In the genomic region with DNA sequence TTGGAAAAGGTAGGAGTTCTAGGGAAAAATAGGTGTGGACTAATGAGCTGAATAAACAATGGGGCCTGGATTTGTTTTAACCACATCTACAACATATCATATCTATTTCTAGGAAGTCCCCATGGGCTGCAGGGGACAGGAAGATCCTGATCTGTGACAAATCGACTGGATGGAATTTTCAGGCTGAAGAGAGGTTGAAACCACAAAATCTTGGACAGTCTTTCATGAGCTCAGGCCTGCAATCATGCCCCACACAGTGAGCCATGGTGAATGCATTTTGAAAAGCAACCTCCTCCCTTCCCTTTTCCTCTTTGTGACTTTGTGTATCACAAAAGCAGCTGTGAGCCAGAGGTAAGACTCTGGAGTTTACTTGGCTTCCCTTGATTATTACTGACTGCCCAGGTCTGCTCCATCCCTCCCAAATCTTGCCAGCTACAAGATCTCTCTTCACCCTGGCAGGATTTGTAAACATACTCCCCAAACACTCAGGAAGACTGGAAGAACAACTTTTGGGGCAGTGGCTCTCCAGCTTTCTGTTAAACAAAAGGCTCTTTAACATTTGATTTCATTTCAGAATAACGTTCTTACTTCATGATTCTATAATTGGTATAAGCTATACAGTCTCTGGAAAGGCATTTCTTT, we compare ENCODE assay signal across 34 cellular contexts.
A peak's percentile ranks its signal among the peaks of the same experiment; 100 is the strongest.
DNase-seq lines count a peak whose midpoint lies in the region; ATAC-seq and TF ChIP-seq lines count a peak whose summit lies in the region.
"Had no signal": no experiment of that assay in that cellular context is flagged by ENCODE, and none has a peak within 500 bp of the region (broad histone marks: within the 10 kb centered on the region; RNA-seq: fewer than 3 reads in every experiment).

No MANE protein-coding gene starts in this region.

- H4K20me1 ChIP-seq in neural progenitor cell (ENCODE audit: low read depth) = no peaks in the 10 kb centered on the region
- H4K20me1 ChIP-seq: BLaER1 treated with 17β-estradiol and CSF1 and Interleukin-3, amounts not matched to agents 10 nM and 100 nM had no signal

- no peak overlapping the region for H3K4me3 ChIP-seq in LNCaP clone FGC (ENCODE audit: low read depth, low read length)
- H3K4me3 ChIP-seq in epithelial cell of esophagus (ENCODE audit: low read length) = no peak overlapping the region
- no peak overlapping the region for H3K4me3 ChIP-seq in neural progenitor cell
- H3K4me3 ChIP-seq: BLaER1 treated with 17β-estradiol and CSF1 and Interleukin-3, amounts not matched to agents 10 nM and 100 nM; Peyer's patch; psoas muscle; sigmoid colon; tibial nerve had no signal

- no peaks in the 10 kb centered on the region for H3F3A ChIP-seq in neural progenitor cell (ENCODE audit: low read depth)

- H3K4me2 ChIP-seq in neural progenitor cell = peak overlapping the region; percentile 9
- H3K4me2 ChIP-seq: BLaER1 treated with 17β-estradiol and CSF1 and Interleukin-3, amounts not matched to agents 10 nM and 100 nM; KMS-11 had no signal

- no peak overlapping the region for H3K9ac ChIP-seq in neural progenitor cell
- H3K9ac ChIP-seq: BLaER1 treated with 17β-estradiol and CSF1 and Interleukin-3, amounts not matched to agents 10 nM and 100 nM; KMS-11 had no signal

- no peaks in the 10 kb centered on the region for H3K9me3 Mint-ChIP-seq in neural progenitor cell
- H3K9me3 Mint-ChIP-seq: activated CD8-positive, alpha-beta T cell treated with anti-CD3 and anti-CD28 coated beads for 36 hours; naive thymus-derived CD4-positive, alpha-beta T cell had no signal

- no peak overlapping the region for H3K27ac Mint-ChIP-seq in neural progenitor cell
- H3K27ac Mint-ChIP-seq: activated CD4-positive, alpha-beta T cell treated with anti-CD3 and anti-CD28 coated beads for 36 hours; activated CD8-positive, alpha-beta T cell treated with anti-CD3 and anti-CD28 coated beads for 36 hours had no signal

- ATAC-seq in GM18502 (IDR thresholded peaks at IDR 0.05; ENCODE audit: poor library complexity, unreplicated experiment) = no peak
- ATAC-seq: activated CD4-positive, alpha-beta T cell treated with anti-CD3 and anti-CD28 coated beads for 36 hours; activated CD8-positive, alpha-beta T cell treated with anti-CD3 and anti-CD28 coated beads for 36 hours; left ventricle myocardium superior; naive thymus-derived CD4-positive, alpha-beta T cell; psoas muscle had no signal

- no peaks in the 10 kb centered on the region for H3K27me3 ChIP-seq in neural progenitor cell
- H3K27me3 ChIP-seq: BLaER1 treated with 17β-estradiol and CSF1 and Interleukin-3, amounts not matched to agents 10 nM and 100 nM; Peyer's patch; sigmoid colon; tibial nerve had no signal

- H3K27me3 Mint-ChIP-seq in neural progenitor cell (ENCODE audit: insufficient read depth, low read depth) = peaks cover 4% of the 10 kb centered on the region

- no peaks in the 10 kb centered on the region for H3K36me3 Mint-ChIP-seq in neural progenitor cell
- H3K36me3 Mint-ChIP-seq: naive thymus-derived CD4-positive, alpha-beta T cell had no signal

- no peaks in the 10 kb centered on the region for H3K9me3 ChIP-seq in neural progenitor cell (ENCODE audit: low read depth)
- H3K9me3 ChIP-seq: BLaER1 treated with 17β-estradiol and CSF1 and Interleukin-3, amounts not matched to agents 10 nM and 100 nM; Peyer's patch; psoas muscle; sigmoid colon; tibial nerve had no signal

- TF ChIP-seq CTCF in LNCaP clone FGC (IDR thresholded peaks at IDR 0.05; ENCODE audit: control insufficient read depth, extremely low read depth, insufficient read depth) (no peak), epithelial cell of esophagus (IDR thresholded peaks at IDR 0.05; ENCODE audit: insufficient read depth, low read depth, low read length, missing control alignments) (no peak), neural progenitor cell (IDR thresholded peaks at IDR 0.05) (no peak)

- no peaks in the 10 kb centered on the region for H3K79me2 ChIP-seq in neural progenitor cell (ENCODE audit: low read depth)

- H3K4me1 Mint-ChIP-seq in neural progenitor cell = peaks cover 28% of the 10 kb centered on the region
- H3K4me1 Mint-ChIP-seq: activated CD4-positive, alpha-beta T cell treated with anti-CD3 and anti-CD28 coated beads for 36 hours; naive thymus-derived CD4-positive, alpha-beta T cell had no signal

- peaks cover 37% of the 10 kb centered on the region for H3K4me1 ChIP-seq in neural progenitor cell
- H3K4me1 ChIP-seq: BLaER1 treated with 17β-estradiol and CSF1 and Interleukin-3, amounts not matched to agents 10 nM and 100 nM; Peyer's patch; psoas muscle; sigmoid colon; tibial nerve had no signal

- no peak overlapping the region for H3K4me3 Mint-ChIP-seq in neural progenitor cell
- H3K4me3 Mint-ChIP-seq: activated CD4-positive, alpha-beta T cell treated with anti-CD3 and anti-CD28 coated beads for 36 hours; activated CD8-positive, alpha-beta T cell treated with anti-CD3 and anti-CD28 coated beads for 36 hours; naive thymus-derived CD4-positive, alpha-beta T cell had no signal

- peak overlapping the region; percentile 93 for H2AFZ ChIP-seq in neural progenitor cell (replicated peaks)

- DNase-seq in EL = peak; percentile 2
- DNase-seq in LNCaP clone FGC (ENCODE audit: low read depth) = peak; percentile 23
- peak; percentile 3 for DNase-seq in epithelial cell of esophagus (ENCODE audit: low read depth)
- peak; percentile 38 for DNase-seq in neural progenitor cell (ENCODE audit: low spot score)
- DNase-seq in activated gamma-delta T cell (lab: John Stamatoyannopoulos, UW) = no peak
- no peak for DNase-seq in activated effector memory CD4-positive, alpha-beta T cell treated with Interleukin-2 at 50 U/mL for 16 hours
- DNase-seq: activated CD4-positive, alpha-beta T cell treated with anti-CD3 and anti-CD28 coated beads for 36 hours; activated CD8-positive, alpha-beta memory T cell treated with anti-CD3 and anti-CD28 coated beads, Interleukin-2, amount 50 U/mL, for 48 hours; activated CD8-positive, alpha-beta T cell treated with anti-CD3 and anti-CD28 coated beads for 36 hours; activated naive CD4-positive, alpha-beta T cell treated with anti-CD3 and anti-CD28 coated beads, Interleukin-2, amount 50 U/mL, for 16 hours; amniotic stem cell; DND-41; H7; islet precursor cell; left ventricle myocardium superior; midbrain; MM.1S; naive thymus-derived CD4-positive, alpha-beta T cell; NCI-H2029; NCI-H2227 treated with DMSO at 0.1 percent for 48 hours; NCI-H748 treated with DMSO at 0.1 percent for 48 hours; occipital lobe; Peyer's patch; psoas muscle; SHP77 treated with DMSO at 0.1 percent for 48 hours; sigmoid colon; stimulated activated CD4-positive, alpha-beta T cell treated with anti-CD3 and anti-CD28 coated beads, Interleukin-4, amount 100 ng/mL, for 4 hours; T-helper 2 cell had no signal

- H3K27ac ChIP-seq in neural progenitor cell = no peak overlapping the region
- H3K27ac ChIP-seq: BLaER1 treated with 17β-estradiol and CSF1 and Interleukin-3, amounts not matched to agents 10 nM and 100 nM; epithelial cell of prostate; HL-60; KMS-11; Peyer's patch; psoas muscle; sigmoid colon; tibial nerve had no signal

- H3K36me3 ChIP-seq in neural progenitor cell = no peaks in the 10 kb centered on the region
- H3K36me3 ChIP-seq: BLaER1 treated with 17β-estradiol and CSF1 and Interleukin-3, amounts not matched to agents 10 nM and 100 nM; sigmoid colon; tibial nerve had no signal

Comparison
In these comparisons a context has a peak if more than half of its experiments do, and no peak if none do; other contexts are left out.
1. DNase-seq: peak in EL (single experiment), LNCaP clone FGC (single experiment), epithelial cell of esophagus (single experiment) and neural progenitor cell (single experiment); none in activated gamma-delta T cell (single experiment) and activated effector memory CD4-positive, alpha-beta T cell treated with Interleukin-2 at 50 U/mL for 16 hours (single experiment).